In genomic region chr17:38922538-38923291, GRCh38 we compare ENCODE assay signal across 8 cellular contexts. TPM values are rescaled to one million over a fixed set of nuclear protein-coding genes. Genes with fewer than 3 reads are reported as not detected.
DNase-seq lines count a peak whose midpoint lies in the region; ATAC-seq and TF ChIP-seq lines count a peak whose summit lies in the region.

No MANE protein-coding gene starts in this region.

- H3K9ac ChIP-seq in Karpas-422 (ENCODE audit: low read length) (no peak overlapping the region), adipocyte (ENCODE audit: low read length) (no peak overlapping the region)

- H3K27ac Mint-ChIP-seq in activated T-cell treated with anti-CD3 and anti-CD28 coated beads, Interleukin-2, amount 50 U/mL, for 72 hours: no peak overlapping the region

- H3K9me2 ChIP-seq in Karpas-422 (replicated peaks; ENCODE audit: insufficient read depth, low read length): no peaks in the 10 kb centered on the region

- H4K20me1 ChIP-seq in Karpas-422 (ENCODE audit: insufficient read depth, low read depth, low read length): no peaks in the 10 kb centered on the region

- H3K4me2 ChIP-seq in Karpas-422 (ENCODE audit: low read depth, low read length, poor library complexity, severe bottlenecking): no peak overlapping the region

- H3K36me3 ChIP-seq in Karpas-422 (ENCODE audit: insufficient read depth, low read length): no peaks in the 10 kb centered on the region
- H3K36me3 ChIP-seq in adipocyte (ENCODE audit: control insufficient read depth, insufficient read depth, low read length, severe bottlenecking): peaks cover 31% of the 10 kb centered on the region
- H3K36me3 ChIP-seq in left ventricle myocardium inferior: peaks cover 19% of the 10 kb centered on the region
- H3K36me3 ChIP-seq in sigmoid colon: peaks cover 10 to 27% (median 16%) of the 10 kb centered on the region in 4 donors

- H3K27ac ChIP-seq in Karpas-422 (ENCODE audit: low read length) (peak overlapping the region; percentile 62; the same call in 1 of the 2 replicates), left ventricle myocardium inferior (replicated peaks) (peak overlapping the region; percentile 82), sigmoid colon (peak overlapping the region; percentile 64 to 86 (median 76))

- peak; percentile 53 for DNase-seq in AG08396 (ENCODE audit: low spot score)
- DNase-seq in Karpas-422: peak; percentile 48
- peak; percentile 70 for DNase-seq in adipocyte (ENCODE audit: low read depth)
- DNase-seq in left ventricle myocardium inferior: no peak
- DNase-seq in sigmoid colon: peak; percentile 92
- DNase-seq in activated T-cell treated with anti-CD3 and anti-CD28 coated beads, Interleukin-2, amount 50 U/mL, for 72 hours: no peak
- no peak for DNase-seq in activated CD4-positive, alpha-beta T cell treated with anti-CD3 and anti-CD28 coated beads for 4 hours

- intact Hi-C loops in left ventricle myocardium inferior (cut with micrococcal nuclease): loop anchor here (10.0 kb wide), 1 partner anchor 58 kb away; no protein-coding TSS in a partner anchor
- intact Hi-C loops in sigmoid colon (cut with DNase I): loop anchor here (5.0 kb wide), 1 partner anchor 50 kb away; the partner anchor contains the start of gene LASP1

- TF ChIP-seq POLR2A in sigmoid colon (IDR thresholded peaks at IDR 0.05): no peak

- H2AFZ ChIP-seq in Karpas-422 (ENCODE audit: low read length): no peak overlapping the region

- H3K4me1 ChIP-seq in Karpas-422 (ENCODE audit: low read length): peaks cover 27% of the 10 kb centered on the region
- H3K4me1 ChIP-seq in adipocyte (ENCODE audit: control insufficient read depth, insufficient read depth, low read length): peaks cover 48% of the 10 kb centered on the region
- peaks cover 58% of the 10 kb centered on the region for H3K4me1 ChIP-seq in left ventricle myocardium inferior
- H3K4me1 ChIP-seq in sigmoid colon: peaks cover 0 to 60% (median 46%) of the 10 kb centered on the region in 4 donors

- H3K4me3 ChIP-seq in Karpas-422 (ENCODE audit: low read length): no peak overlapping the region
- no peak overlapping the region for H3K4me3 ChIP-seq in adipocyte (ENCODE audit: low read length)
- H3K4me3 ChIP-seq in left ventricle myocardium inferior: no peak overlapping the region
- H3K4me3 ChIP-seq in sigmoid colon: no peak overlapping the region

- no peaks in the 10 kb centered on the region for H3K79me2 ChIP-seq in Karpas-422 (ENCODE audit: low read length)

- TF ChIP-seq EP300 in sigmoid colon (IDR thresholded peaks at IDR 0.05): no peak

- no peaks in the 10 kb centered on the region for H3K9me3 Mint-ChIP-seq in activated T-cell treated with anti-CD3 and anti-CD28 coated beads, Interleukin-2, amount 50 U/mL, for 72 hours

- TF ChIP-seq CTCF in left ventricle myocardium inferior (IDR thresholded peaks at IDR 0.05; ENCODE audit: borderline replicate concordance) (peak; percentile 14), sigmoid colon (IDR thresholded peaks at IDR 0.05) (no peak)

- H3K27me3 ChIP-seq in Karpas-422 (ENCODE audit: low read length) (no peaks in the 10 kb centered on the region), adipocyte (replicated peaks; ENCODE audit: control insufficient read depth, insufficient read depth, low read length) (no peaks in the 10 kb centered on the region), left ventricle myocardium inferior (ENCODE audit: low read depth) (no peaks in the 10 kb centered on the region), sigmoid colon (no peaks in the 10 kb centered on the region)

- WGBS in sigmoid colon, 2 donors: 54 to 74% methylated on average over 6 of the region's 6 CpGs

- peaks cover 0 to 5% of the 10 kb centered on the region in 2 donors for H3K36me3 Mint-ChIP-seq in activated T-cell treated with anti-CD3 and anti-CD28 coated beads, Interleukin-2, amount 50 U/mL, for 72 hours (ENCODE audit: insufficient read depth in 2 of 2)

- no peaks in the 10 kb centered on the region for H3K27me3 Mint-ChIP-seq in activated T-cell treated with anti-CD3 and anti-CD28 coated beads, Interleukin-2, amount 50 U/mL, for 72 hours (ENCODE audit: low read depth)

- no peak overlapping the region for H3K4me3 Mint-ChIP-seq in activated T-cell treated with anti-CD3 and anti-CD28 coated beads, Interleukin-2, amount 50 U/mL, for 72 hours

- H3K4me1 Mint-ChIP-seq in activated T-cell treated with anti-CD3 and anti-CD28 coated beads, Interleukin-2, amount 50 U/mL, for 72 hours (ENCODE audit: low read depth): peaks cover 51% of the 10 kb centered on the region

- H3K9me3 ChIP-seq in Karpas-422 (ENCODE audit: low read length) (no peaks in the 10 kb centered on the region), adipocyte (ENCODE audit: control insufficient read depth, low read length) (no peaks in the 10 kb centered on the region), left ventricle myocardium inferior (replicated peaks) (no peaks in the 10 kb centered on the region), sigmoid colon (no peaks in the 10 kb centered on the region)

- no peak for ATAC-seq in activated T-cell treated with anti-CD3 and anti-CD28 coated beads, Interleukin-2, amount 50 U/mL, for 72 hours (replicated peaks in 1 of 2)
- ATAC-seq in GM18517 (IDR thresholded peaks at IDR 0.05; ENCODE audit: unreplicated experiment): no peak

RNA-seq across cellular contexts. Expression of gene FBXO47, which starts 44.5 kb away (rescaled TPM):
- not detected in 2 replicates for total RNA-seq in Karpas-422 (2014; rRNA removed; shearing (Covaris generic); ENCODE audit: low replicate concordance)
- not detected for total RNA-seq in left ventricle myocardium inferior
- not detected for total RNA-seq in sigmoid colon
- not detected for polyA plus RNA-seq in sigmoid colon
- total RNA-seq in activated T-cell treated with anti-CD3 and anti-CD28 coated beads, Interleukin-2, amount 50 U/mL, for 72 hours: under 1 TPM in 1 of 2 donors, not detected in 1; 0.16 TPM

RNA-seq across cellular contexts. Expression of gene LASP1, which starts 52.9 kb away (rescaled TPM):
- total RNA-seq in Karpas-422 (2014; rRNA removed; shearing (Covaris generic); ENCODE audit: low replicate concordance): 59.3 and 85.0 TPM in 2 replicates
- 29.4 TPM for total RNA-seq in left ventricle myocardium inferior
- 10 to 100 TPM; 27.6 to 64.8 (median 42.2) TPM for total RNA-seq in sigmoid colon
- polyA plus RNA-seq in sigmoid colon: 100 to 1,000 TPM; 122 to 205 (median 182) TPM
- 100 to 1,000 TPM; 160 to 172 TPM for total RNA-seq in activated T-cell treated with anti-CD3 and anti-CD28 coated beads, Interleukin-2, amount 50 U/mL, for 72 hours

Comparison
In these comparisons a context has a peak if more than half of its experiments do, and no peak if none do; other contexts are left out.
1. DNase-seq: peak in AG08396 (single experiment), Karpas-422 (single experiment), adipocyte (single experiment) and sigmoid colon (single experiment); none in left ventricle myocardium inferior (single experiment), activated T-cell treated with anti-CD3 and anti-CD28 coated beads, Interleukin-2, amount 50 U/mL, for 72 hours (0 of 2) and activated CD4-positive, alpha-beta T cell treated with anti-CD3 and anti-CD28 coated beads for 4 hours (0 of 2).
2. Peak in every context shown above with its lines, with median percentiles within 50 percentile points of each other: H3K27ac ChIP-seq.